ENCODE assay signal across 8 cellular contexts in the genomic region with DNA sequence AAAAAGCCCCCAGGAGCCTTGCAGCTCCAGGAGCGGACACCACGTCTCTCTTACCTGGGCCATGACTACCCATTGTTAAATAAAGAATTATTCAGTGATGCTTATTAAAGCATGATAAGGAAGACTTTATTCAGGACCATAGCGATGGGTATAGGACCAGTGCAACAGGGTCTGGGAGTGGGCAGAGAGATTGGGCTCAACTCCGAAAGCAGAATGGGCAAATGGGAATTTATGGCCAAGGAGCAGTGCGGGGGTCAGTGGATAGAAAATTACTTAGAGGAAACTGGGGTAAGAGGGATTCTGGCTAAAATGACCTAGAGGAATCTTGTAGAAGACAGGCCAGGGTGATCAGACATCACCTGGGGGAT. TPM values are rescaled to one million over a fixed set of nuclear protein-coding genes. Genes with fewer than 3 reads are reported as not detected.
DNase-seq lines count a peak whose midpoint lies in the region; ATAC-seq and TF ChIP-seq lines count a peak whose summit lies in the region.

No MANE protein-coding gene starts in this region.

- peaks cover 31% of the 10 kb centered on the region for H3K79me2 ChIP-seq in PC-9 (ENCODE audit: low read depth)

- H3K36me3 ChIP-seq in PC-9 (ENCODE audit: low read depth) = no peaks in the 10 kb centered on the region
- peaks cover 0 to 21% (median 4%) of the 10 kb centered on the region in 4 donors for H3K36me3 ChIP-seq in sigmoid colon

- H3K9me2 ChIP-seq in PC-9 (ENCODE audit: insufficient read depth) = no peaks in the 10 kb centered on the region

- H3K4me1 ChIP-seq in PC-9 (replicated peaks; ENCODE audit: insufficient read depth) (peaks cover 11% of the 10 kb centered on the region; the same call in 1 of the 2 replicates), sigmoid colon (peaks cover 0 to 26% (median 23%) of the 10 kb centered on the region in 4 donors)

- ATAC-seq in GM19395 (IDR thresholded peaks at IDR 0.05; ENCODE audit: unreplicated experiment) = peak; percentile 9

- no peaks in the 10 kb centered on the region for H3K9me3 ChIP-seq in PC-9 (ENCODE audit: insufficient read depth, low read depth)
- H3K9me3 ChIP-seq in sigmoid colon = no peaks in the 10 kb centered on the region

- TF ChIP-seq EP300 in sigmoid colon (IDR thresholded peaks at IDR 0.05) = no peak

- no peak for DNase-seq in PC-9
- DNase-seq in fibroblast of pulmonary artery (ENCODE audit: low read depth) = no peak
- no peak for DNase-seq in sigmoid colon
- no peak for DNase-seq in NCI-H2107 treated with DMSO at 0.1 percent for 48 hours (lab: John Stamatoyannopoulos, UW; ENCODE audit: unreplicated experiment)
- DNase-seq in NCI-H2081 (lab: John Stamatoyannopoulos, UW) = no peak
- no peak for DNase-seq in activated CD4-positive, CD25-positive, alpha-beta regulatory T cell (lab: John Stamatoyannopoulos, UW)
- DNase-seq in T1000 (lab: John Stamatoyannopoulos, UW) = no peak

- CTCF ChIA-PET in PC-9 (lab: Charles Lee) = no interaction called here

- no peaks in the 10 kb centered on the region for H4K20me1 ChIP-seq in PC-9 (ENCODE audit: insufficient read depth)

- H2AFZ ChIP-seq in PC-9 = peak overlapping the region; percentile 80

- H3K27ac ChIP-seq in PC-9 (no peak overlapping the region), sigmoid colon (peak overlapping the region; percentile 83 to 94 (median 90))

- H3F3A ChIP-seq in PC-9 (ENCODE audit: insufficient read depth, low read depth) = no peaks in the 10 kb centered on the region

- no TSS peak for BruUV-seq in PC-9 (replicated peaks; lab: Mats Ljungman, UMichigan)

- H3K4me2 ChIP-seq in PC-9 = peak overlapping the region; percentile 72

- 60% methylated on average over 5 of the region's 5 CpGs for WGBS in sigmoid colon, 2 donors

- TF ChIP-seq CTCF in PC-9 (conservative IDR thresholded peaks at IDR 0.05) = no peak
- no peak for TF ChIP-seq CTCF in fibroblast of pulmonary artery (IDR thresholded peaks at IDR 0.05; ENCODE audit: low read length, missing control alignments)
- no peak for TF ChIP-seq CTCF in sigmoid colon (IDR thresholded peaks at IDR 0.05)

- H3K27me3 ChIP-seq in PC-9 (ENCODE audit: insufficient read depth, low read depth) = no peaks in the 10 kb centered on the region
- no peaks in the 10 kb centered on the region for H3K27me3 ChIP-seq in sigmoid colon

- H3K4me3 ChIP-seq in PC-9 (peak overlapping the region; percentile 85), fibroblast of pulmonary artery (replicated peaks; ENCODE audit: low read depth, low read length) (peak overlapping the region; percentile 97), sigmoid colon (peak overlapping the region; percentile 72 to 97 (median 90))

- POLR2A ChIA-PET in PC-9 (lab: Charles Lee; ENCODE audit: unreplicated experiment) = no interaction called here

- intact Hi-C loops in PC-9 (cut with micrococcal nuclease; ENCODE audit: unreplicated experiment) = no loop called here
- intact Hi-C loops in sigmoid colon (cut with DNase I) = loop anchor here (5.0 kb wide), 1 partner anchor 696 kb away; no protein-coding TSS in a partner anchor

- TF ChIP-seq POLR2A in sigmoid colon (IDR thresholded peaks at IDR 0.05) = no peak

RNA-seq across cellular contexts. Expression of a gene that starts 0.6 kb away (rescaled TPM):
- total RNA-seq in PC-9 (2021) (134 and 136 TPM in 2 replicates), sigmoid colon (100 to 1,000 TPM; 277 to 468 (median 356) TPM)
- polyA plus RNA-seq in sigmoid colon = 100 to 1,000 TPM; 378 to 742 (median 633) TPM
